In the genomic region with DNA sequence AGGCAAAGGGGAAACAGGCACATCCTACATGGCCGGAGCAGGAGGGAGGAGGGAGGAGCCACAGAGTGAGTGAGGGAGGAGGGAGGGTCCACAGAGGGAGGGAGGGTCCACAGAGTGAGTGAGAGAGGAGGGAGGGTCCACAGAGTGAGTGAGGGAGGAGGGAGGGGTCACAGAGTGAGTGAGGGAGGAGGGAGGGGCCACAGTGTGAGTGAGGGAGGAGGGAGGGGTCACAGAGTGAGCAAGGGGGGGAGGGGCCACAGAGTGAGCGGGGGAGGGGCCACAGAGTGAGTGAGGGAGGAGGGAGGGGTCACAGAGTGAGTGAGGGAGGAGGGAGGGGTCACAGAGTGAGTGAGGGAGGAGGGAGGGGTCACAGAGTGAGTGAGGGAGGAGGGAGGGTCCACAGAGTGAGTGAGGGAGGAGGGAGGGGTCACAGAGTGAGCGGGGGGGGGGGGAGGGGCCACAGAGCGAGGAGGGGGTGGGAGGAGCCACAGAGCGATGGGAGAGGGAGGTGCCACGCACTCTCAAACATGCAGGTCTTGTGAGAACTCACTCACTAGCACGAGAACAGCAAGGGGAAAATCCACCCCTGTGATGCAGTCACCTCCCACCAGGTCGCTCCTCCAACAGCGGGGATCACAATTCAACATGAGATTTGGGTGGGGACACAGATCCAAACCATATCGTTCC, we compare ENCODE assay signal across 8 cellular contexts. TPM values are rescaled to one million over a fixed set of nuclear protein-coding genes. Genes with fewer than 3 reads are reported as not detected.
"Had no signal": no experiment of that assay in that cellular context is flagged by ENCODE, and none has a peak within 500 bp of the region (broad histone marks: within the 10 kb centered on the region; RNA-seq: fewer than 3 reads in every experiment).

No MANE protein-coding gene starts in this region.

RNA-seq across cellular contexts. Expression of a gene that starts 24.3 kb away (rescaled TPM):
- total RNA-seq: activated CD4-positive, alpha-beta T cell treated with anti-CD3 and anti-CD28 coated beads, Interleukin-2, amount 10 ng/mL, durations not matched to agents 24 days and 14 days; activated CD8-positive, alpha-beta T cell treated with anti-CD3 and anti-CD28 coated beads, Interleukin-2, amount 10 ng/mL, durations not matched to agents 7 days and 5 days; activated naive CD8-positive, alpha-beta T cell treated with anti-CD3 and anti-CD28 coated beads for 36 hours; activated T-cell treated with anti-CD3 and anti-CD28 coated beads, Interleukin-2, amount 50 U/mL, for 4 hours; T-helper 1 cell treated with Interleukin-12 subunit alpha and Interleukin-12 subunit beta and Interleukin-4 antibody, amounts not matched to agents 30 ng/mL and 1 ng/mL, for 36 hours; T-helper 2 cell treated with Interferon-gamma antibody and Interleukin-4, amounts not matched to agents 100 ng/mL and 5 ng/mL, for 36 hours had no signal

RNA-seq across cellular contexts. Expression of a gene that starts 53.1 kb away (rescaled TPM):
- total RNA-seq: activated CD8-positive, alpha-beta T cell treated with anti-CD3 and anti-CD28 coated beads, Interleukin-2, amount 10 ng/mL, durations not matched to agents 7 days and 5 days; activated naive CD8-positive, alpha-beta T cell treated with anti-CD3 and anti-CD28 coated beads for 36 hours; M059J; SJCRH30 had no signal
